22 cellular contexts compared by ENCODE assay signal in the genomic region with DNA sequence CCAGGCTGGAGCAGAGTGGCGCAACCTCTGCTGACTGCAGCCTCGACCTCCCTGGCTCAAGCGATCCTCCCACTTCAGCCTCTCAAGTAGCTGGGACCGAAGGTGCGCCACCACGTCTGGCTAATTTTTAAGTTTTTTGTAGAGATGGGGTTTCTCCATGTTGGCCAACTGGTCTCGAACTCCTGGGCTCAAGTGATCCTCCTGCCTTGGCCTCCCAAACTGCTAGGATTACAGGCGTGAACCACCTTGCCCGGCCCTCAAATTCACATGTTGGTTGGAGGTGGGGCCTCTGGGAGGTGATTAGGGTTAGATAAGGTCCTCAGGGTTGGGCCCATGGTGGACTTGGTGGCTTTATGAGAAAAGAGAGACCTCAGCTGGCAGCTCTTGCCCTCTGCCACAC. TPM values are rescaled to one million over a fixed set of nuclear protein-coding genes. Genes with fewer than 3 reads are reported as not detected.
DNase-seq lines count a peak whose midpoint lies in the region; ATAC-seq and TF ChIP-seq lines count a peak whose summit lies in the region.
"Had no signal": no experiment of that assay in that cellular context is flagged by ENCODE, and none has a peak within 500 bp of the region (broad histone marks: within the 10 kb centered on the region; RNA-seq: fewer than 3 reads in every experiment).

No MANE protein-coding gene starts in this region.

- ATAC-seq in natural killer cell = no peak
- no peak for ATAC-seq in natural killer cell treated with Interleukin-12 subunit alpha and Interleukin-12 subunit beta and Interleukin-15 and Interleukin-18, amount 100 ng/mL, for 72 hours
- ATAC-seq in GM18502 (IDR thresholded peaks at IDR 0.05; ENCODE audit: poor library complexity, unreplicated experiment) = no peak
- ATAC-seq in GM18909 (IDR thresholded peaks at IDR 0.05; ENCODE audit: poor library complexity, unreplicated experiment) = no peak
- no peak for ATAC-seq in GM19395 (IDR thresholded peaks at IDR 0.05; ENCODE audit: unreplicated experiment)

- no peaks in the 10 kb centered on the region for H3K36me3 ChIP-seq in spleen
- H3K36me3 ChIP-seq: MG63 had no signal

- peak overlapping the region; percentile 25 for H3K4me3 Mint-ChIP-seq in natural killer cell
- H3K4me3 Mint-ChIP-seq in natural killer cell treated with Interleukin-12 subunit alpha and Interleukin-12 subunit beta and Interleukin-15 and Interleukin-18, amount 100 ng/mL, for 72 hours = no peak overlapping the region
- H3K4me3 Mint-ChIP-seq: CD14-positive monocyte, HFFc6 had no signal

- 91 to 96% (median 93%) methylated on average over 9 of the region's 9 CpGs for WGBS in spleen, 5 donors

- intact Hi-C loops in natural killer cell (cut with micrococcal nuclease) = no loop called here
- intact Hi-C loops in spleen (cut with DNase I; ENCODE audit: low total_unique reads) = no loop called here

- no peak for TF ChIP-seq POLR2A in spleen (IDR thresholded peaks at IDR 0.05)

- no peaks in the 10 kb centered on the region for H3K9me3 ChIP-seq in spleen
- H3K9me3 ChIP-seq: MG63 had no signal

- peaks cover 35 to 78% of the 10 kb centered on the region in 2 donors for H3K4me1 Mint-ChIP-seq in natural killer cell
- peaks cover 23 to 39% of the 10 kb centered on the region in 2 donors for H3K4me1 Mint-ChIP-seq in natural killer cell treated with Interleukin-12 subunit alpha and Interleukin-12 subunit beta and Interleukin-15 and Interleukin-18, amount 100 ng/mL, for 72 hours (ENCODE audit: low read depth in 2 of 2)

- H3K9me3 Mint-ChIP-seq in natural killer cell = no peaks in the 10 kb centered on the region
- no peaks in the 10 kb centered on the region for H3K9me3 Mint-ChIP-seq in natural killer cell treated with Interleukin-12 subunit alpha and Interleukin-12 subunit beta and Interleukin-15 and Interleukin-18, amount 100 ng/mL, for 72 hours
- H3K9me3 Mint-ChIP-seq: H9, HFFc6 had no signal

- H3K27ac Mint-ChIP-seq in natural killer cell = peak overlapping the region; percentile 76 to 85
- H3K27ac Mint-ChIP-seq in natural killer cell treated with Interleukin-12 subunit alpha and Interleukin-12 subunit beta and Interleukin-15 and Interleukin-18, amount 100 ng/mL, for 72 hours = no peak overlapping the region
- H3K27ac Mint-ChIP-seq: CD14-positive monocyte, H9, HFFc6 had no signal

- DNase-seq in natural killer cell (no peak), spleen (no peak), islet precursor cell (no peak)
- no peak for DNase-seq in natural killer cell treated with Interleukin-12 subunit alpha and Interleukin-12 subunit beta and Interleukin-15 and Interleukin-18, amount 100 ng/mL, for 72 hours (ENCODE audit: low spot score)
- DNase-seq: EL, GF-D8, H9, HFFc6, MG63, NCI-H1417, NCI-H1694 treated with DMSO at 0.1 percent for 48 hours, NCI-H2081 treated with DMSO at 0.1 percent for 48 hours, NCI-H446, NCI-H526, SHP77 had no signal

- H3K4me1 ChIP-seq in spleen = peaks cover 11 to 73% (median 42%) of the 10 kb centered on the region in 6 donors

- TF ChIP-seq CTCF in natural killer cell (IDR thresholded peaks at IDR 0.05) = no peak
- no peak for TF ChIP-seq CTCF in spleen (IDR thresholded peaks at IDR 0.05 in 8 of 11, conservative IDR thresholded peaks at IDR 0.05 in 3 of 11)

- H3K27me3 Mint-ChIP-seq in natural killer cell (ENCODE audit: low read depth in 2 of 2) = no peaks in the 10 kb centered on the region
- H3K27me3 Mint-ChIP-seq in natural killer cell treated with Interleukin-12 subunit alpha and Interleukin-12 subunit beta and Interleukin-15 and Interleukin-18, amount 100 ng/mL, for 72 hours = no peaks in the 10 kb centered on the region

- H3K27ac ChIP-seq in cingulate gyrus (ENCODE audit: low read depth, low read length) (peak overlapping the region; percentile 69), spleen (peak overlapping the region in 6 of 8 donors; percentile 9 to 80 (median 58))

- no peak overlapping the region for H3K4me3 ChIP-seq in spleen
- H3K4me3 ChIP-seq: MG63 had no signal

- H3K36me3 Mint-ChIP-seq in natural killer cell = no peaks in the 10 kb centered on the region
- H3K36me3 Mint-ChIP-seq in natural killer cell treated with Interleukin-12 subunit alpha and Interleukin-12 subunit beta and Interleukin-15 and Interleukin-18, amount 100 ng/mL, for 72 hours = no peaks in the 10 kb centered on the region
- H3K36me3 Mint-ChIP-seq: CD14-positive monocyte had no signal

- peaks cover 0 to 4% (median 0%) of the 10 kb centered on the region in 7 donors for H3K27me3 ChIP-seq in spleen (replicated peaks in 1 of 7)
- H3K27me3 ChIP-seq: MG63 had no signal

RNA-seq across cellular contexts. Expression of gene LCN12, which starts 10.1 kb away (rescaled TPM):
- total RNA-seq in natural killer cell (10 to 100 TPM in 1 of 3 donors, 1 to 10 TPM in 2; 9.2 to 11.3 (median 9.8) TPM), spleen (10 to 100 TPM in 4 of 7 donors, 1 to 10 TPM in 3; 3.1 to 63.4 (median 12.5) TPM)
- 1 to 10 TPM; 2.0 to 2.2 TPM for total RNA-seq in natural killer cell treated with Interleukin-12 subunit alpha and Interleukin-12 subunit beta and Interleukin-15 and Interleukin-18, amount 100 ng/mL, for 72 hours
- polyA plus RNA-seq in spleen = 1 to 10 TPM in 2 of 3 donors, under 1 TPM in 1; 0.83 to 6.7 (median 4.8) TPM
- total RNA-seq: LHCN-M2, RPMI7951 had no signal
- polyA plus RNA-seq: CD14-positive monocyte had no signal

RNA-seq across cellular contexts. Expression of gene PTGDS, which starts 15.1 kb away (rescaled TPM):
- total RNA-seq in natural killer cell (100 to 1,000 TPM; 157 to 361 (median 296) TPM), spleen (100 to 1,000 TPM; 134 to 457 (median 378) TPM)
- total RNA-seq in natural killer cell treated with Interleukin-12 subunit alpha and Interleukin-12 subunit beta and Interleukin-15 and Interleukin-18, amount 100 ng/mL, for 72 hours = 1 to 10 TPM; 1.7 to 4.4 TPM
- 1,000 to 10,000 TPM in 1 of 3 donors, 100 to 1,000 TPM in 2; 462 to 1,396 (median 703) TPM for polyA plus RNA-seq in spleen
- total RNA-seq: HFFc6 had no signal

RNA-seq across cellular contexts. Expression of gene C8G, which starts 17.1 kb away (rescaled TPM):
- 1 to 10 TPM; 3.9 to 8.5 (median 7.3) TPM for total RNA-seq in natural killer cell
- 1 to 10 TPM; 2.4 to 2.5 TPM for total RNA-seq in natural killer cell treated with Interleukin-12 subunit alpha and Interleukin-12 subunit beta and Interleukin-15 and Interleukin-18, amount 100 ng/mL, for 72 hours
- 1 to 10 TPM in 6 of 7 donors, not detected in 1; 2.3 to 7.4 (median 3.8) TPM for total RNA-seq in spleen
- polyA plus RNA-seq in spleen = 1 to 10 TPM; 3.2 to 4.3 (median 3.7) TPM
- total RNA-seq: LHCN-M2, RPMI7951 had no signal

RNA-seq across cellular contexts. Expression of gene FBXW5, which starts 17.6 kb away (rescaled TPM):
- 100 to 1,000 TPM; 117 to 144 (median 136) TPM for total RNA-seq in natural killer cell
- 100 to 1,000 TPM; 102 to 155 TPM for total RNA-seq in natural killer cell treated with Interleukin-12 subunit alpha and Interleukin-12 subunit beta and Interleukin-15 and Interleukin-18, amount 100 ng/mL, for 72 hours
- total RNA-seq in spleen = 100 to 1,000 TPM in 6 of 7 donors, 10 to 100 TPM in 1; 97.6 to 170 (median 105) TPM
- polyA plus RNA-seq in spleen = 100 to 1,000 TPM in 2 of 3 donors, 10 to 100 TPM in 1; 90.8 to 154 (median 123) TPM

RNA-seq across cellular contexts. Expression of gene LCNL1, which starts 20.6 kb away (rescaled TPM):
- 1 to 10 TPM; 4.9 to 8.4 (median 8.2) TPM for total RNA-seq in natural killer cell
- total RNA-seq in natural killer cell treated with Interleukin-12 subunit alpha and Interleukin-12 subunit beta and Interleukin-15 and Interleukin-18, amount 100 ng/mL, for 72 hours = under 1 TPM in 1 of 2 donors, not detected in 1; 0.21 TPM
- total RNA-seq in spleen = 1 to 10 TPM; 1.8 to 8.3 (median 3.3) TPM
- polyA plus RNA-seq in spleen = 1 to 10 TPM; 1.3 to 4.7 (median 2.3) TPM
- total RNA-seq: HFFc6, RPMI7951 had no signal
- polyA plus RNA-seq: CD14-positive monocyte had no signal

Comparison
In these comparisons a context has a peak if more than half of its experiments do, and no peak if none do; other contexts are left out.
1. H3K27ac Mint-ChIP-seq: peak in natural killer cell (2 of 2); none in natural killer cell treated with Interleukin-12 subunit alpha and Interleukin-12 subunit beta and Interleukin-15 and Interleukin-18, amount 100 ng/mL, for 72 hours (0 of 2).
2. RNA of gene PTGDS, which starts 15.1 kb away (total RNA-seq): 134 to 457 TPM in spleen and 157 to 361 TPM in natural killer cell; 1.7 to 4.4 TPM in natural killer cell treated with Interleukin-12 subunit alpha and Interleukin-12 subunit beta and Interleukin-15 and Interleukin-18, amount 100 ng/mL, for 72 hours; every median in the first group is over 10 times any median in the second.